ENCODE assay signal across 17 cellular contexts in the genomic region with DNA sequence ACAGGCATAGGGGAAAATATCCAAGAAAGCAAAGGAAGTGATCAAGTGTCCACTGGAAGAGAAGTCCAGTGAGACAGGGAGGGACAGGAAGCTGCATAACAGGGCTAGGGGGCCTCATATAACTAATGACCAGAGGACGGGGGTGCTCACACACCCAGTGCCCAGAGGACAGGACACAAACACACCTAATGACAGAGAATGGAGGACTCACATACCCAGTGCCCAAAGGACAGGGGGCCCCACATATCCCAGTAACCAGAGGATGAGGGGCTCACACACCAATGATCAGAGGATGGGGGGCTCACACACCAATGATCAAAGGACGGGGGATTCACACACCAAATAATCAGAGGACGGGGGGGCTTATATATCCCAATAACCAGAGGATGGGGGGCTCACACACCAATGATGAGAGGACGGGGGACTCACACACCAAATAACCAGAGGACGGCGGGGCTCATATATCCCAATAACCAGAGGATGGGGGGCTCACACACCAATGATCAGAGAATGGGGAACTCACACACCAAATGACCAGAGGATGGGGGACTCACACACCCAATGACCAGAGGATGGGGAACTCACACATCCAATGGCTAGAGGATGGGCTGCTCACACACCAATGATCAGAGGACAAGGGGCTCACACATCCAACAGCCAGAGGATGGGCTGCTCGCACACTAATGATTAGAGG. TPM values are rescaled to one million over a fixed set of nuclear protein-coding genes. Genes with fewer than 3 reads are reported as not detected.
"Had no signal": no experiment of that assay in that cellular context is flagged by ENCODE, and none has a peak within 500 bp of the region (broad histone marks: within the 10 kb centered on the region; RNA-seq: fewer than 3 reads in every experiment).

No MANE protein-coding gene starts in this region.

- H3K4me1 ChIP-seq: right lobe of liver, upper lobe of left lung, uterus had no signal

- ATAC-seq: esophagus mucosa; gastroesophageal sphincter; left colon; mucosa of descending colon; naive thymus-derived CD8-positive, alpha-beta T cell; right lobe of liver; stimulated activated memory B cell treated with anti-CD40 and anti-IgM and Interleukin-4, amounts not matched to agents 10 μg/mL and 1 μg/mL and 100 μg/mL, for 72 hours had no signal

- H3K27me3 ChIP-seq: gastroesophageal sphincter, neutrophil, right lobe of liver, tibial artery, upper lobe of left lung, uterus had no signal

- H3K36me3 ChIP-seq: gastroesophageal sphincter, neutrophil, right lobe of liver, tibial artery, upper lobe of left lung, uterus had no signal

- H3K27ac ChIP-seq: gastroesophageal sphincter, neutrophil, right lobe of liver, tibial artery, upper lobe of left lung, uterus had no signal

- DNase-seq: effector memory CD4-positive, alpha-beta T cell; immature natural killer cell; left colon; mammary epithelial cell; mucosa of descending colon; naive thymus-derived CD8-positive, alpha-beta T cell; posterior cingulate gyrus; right lobe of liver; stimulated activated CD4-positive, alpha-beta T cell treated with anti-CD3 and anti-CD28 coated beads, Interleukin-4, amount 100 ng/mL, for 1 hour; stimulated activated CD8-positive, alpha-beta memory T cell treated with anti-CD3 and anti-CD28 coated beads, Interleukin-4, amount 100 ng/mL, for 48 hours; tibial artery; upper lobe of left lung; uterus had no signal

- H3K9me3 ChIP-seq: mucosa of descending colon, neutrophil, right lobe of liver, tibial artery, upper lobe of left lung, uterus had no signal

- H3K4me3 ChIP-seq: gastroesophageal sphincter, mucosa of descending colon, right lobe of liver, tibial artery, upper lobe of left lung, uterus had no signal

RNA-seq across cellular contexts. Expression of a gene that starts 11.0 kb away (rescaled TPM):
- total RNA-seq: naive thymus-derived CD8-positive, alpha-beta T cell had no signal
